ENCODE assay signal across 1 cellular context in genomic region chr4:74320559-74321118, GRCh38.
TF ChIP-seq lines count a peak whose summit lies in the region.

No MANE protein-coding gene starts in this region.

TF ChIP-seq in K562, 482 proteins besides CTCF, POLR2A, EP300 and RAD21 (continues in another document):
- no peak for TF ChIP-seq NCOA4 (IDR thresholded peaks at IDR 0.05; ENCODE audit: partially characterized antibody)
- TF ChIP-seq YBX1 (IDR thresholded peaks at IDR 0.05) = no peak
- no peak for TF ChIP-seq COPS2 (conservative IDR thresholded peaks at IDR 0.05)
- no peak for TF ChIP-seq ZNF561 (CRISPR knock-in tag; conservative IDR thresholded peaks at IDR 0.05)
- peak; percentile 87 for TF ChIP-seq ARID3A (IDR thresholded peaks at IDR 0.05; ENCODE audit: borderline replicate concordance, low read depth, low read length)
- TF ChIP-seq FOXP1 (CRISPR knock-in tag; IDR thresholded peaks at IDR 0.05) = no peak
- no peak for TF ChIP-seq MIER1 (IDR thresholded peaks at IDR 0.05; ENCODE audit: low read depth)
- no peak for TF ChIP-seq RFX1 (IDR thresholded peaks at IDR 0.05)
- TF ChIP-seq POU5F1 (IDR thresholded peaks at IDR 0.05; ENCODE audit: borderline replicate concordance, low read depth, low read length, partially characterized antibody) = no peak
- no peak for TF ChIP-seq NR2C1 (IDR thresholded peaks at IDR 0.05)
- TF ChIP-seq NR2C1 (tag; IDR thresholded peaks at IDR 0.05) = no peak
- no peak for TF ChIP-seq KAT2B (IDR thresholded peaks at IDR 0.05; ENCODE audit: low read depth, low read length)
- TF ChIP-seq CEBPG (CRISPR knock-in tag; IDR thresholded peaks at IDR 0.05) = no peak
- TF ChIP-seq CEBPG (tag; conservative IDR thresholded peaks at IDR 0.05 in 1 of 2, IDR thresholded peaks at IDR 0.05 in 1 of 2) = no peak
- no peak for TF ChIP-seq BRD4 (IDR thresholded peaks at IDR 0.05)
- TF ChIP-seq ZEB2 (IDR thresholded peaks at IDR 0.05) = 0 out of 2 replicates have a peak, but pooled peaks have one; percentile 32
- TF ChIP-seq EGR1 (conservative IDR thresholded peaks at IDR 0.05) = no peak
- TF ChIP-seq KLF10 (CRISPR knock-in tag; IDR thresholded peaks at IDR 0.05) = no peak
- no peak for TF ChIP-seq CBFA2T2 (conservative IDR thresholded peaks at IDR 0.05)
- TF ChIP-seq CBFB (CRISPR knock-in tag; IDR thresholded peaks at IDR 0.05) = no peak
- TF ChIP-seq TFAP4 (CRISPR knock-in tag; IDR thresholded peaks at IDR 0.05; ENCODE audit: borderline replicate concordance) = peak; percentile 30; the same call in 1 of the 2 replicates
- TF ChIP-seq SMC3 (conservative IDR thresholded peaks at IDR 0.05; ENCODE audit: insufficient read depth, low read depth, low read length) = 0 out of 2 replicates have a peak, but pooled peaks have one; percentile 25
- TF ChIP-seq SRF (CRISPR knock-in tag; IDR thresholded peaks at IDR 0.05) = peak in 1 of 2 experiments; percentile 59; a peak in 1 of 4 replicates
- TF ChIP-seq, protein P1, sequence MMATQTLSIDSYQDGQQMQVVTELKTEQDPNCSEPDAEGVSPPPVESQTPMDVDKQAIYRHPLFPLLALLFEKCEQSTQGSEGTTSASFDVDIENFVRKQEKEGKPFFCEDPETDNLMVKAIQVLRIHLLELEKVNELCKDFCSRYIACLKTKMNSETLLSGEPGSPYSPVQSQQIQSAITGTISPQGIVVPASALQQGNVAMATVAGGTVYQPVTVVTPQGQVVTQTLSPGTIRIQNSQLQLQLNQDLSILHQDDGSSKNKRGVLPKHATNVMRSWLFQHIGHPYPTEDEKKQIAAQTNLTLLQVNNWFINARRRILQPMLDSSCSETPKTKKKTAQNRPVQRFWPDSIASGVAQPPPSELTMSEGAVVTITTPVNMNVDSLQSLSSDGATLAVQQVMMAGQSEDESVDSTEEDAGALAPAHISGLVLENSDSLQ (IDR thresholded peaks at IDR 0.05) = 0 out of 2 replicates have a peak, but pooled peaks have one; percentile 26
- no peak for TF ChIP-seq ZNF280A (IDR thresholded peaks at IDR 0.05; ENCODE audit: low read depth, partially characterized antibody)
- no peak for TF ChIP-seq SPI1 (IDR thresholded peaks at IDR 0.05; ENCODE audit: borderline replicate concordance, low read depth, low read length)
- TF ChIP-seq NUFIP1 (IDR thresholded peaks at IDR 0.05; ENCODE audit: partially characterized antibody) = no peak
- TF ChIP-seq FOXK2 (conservative IDR thresholded peaks at IDR 0.05 in 1 of 2, IDR thresholded peaks at IDR 0.05 in 1 of 2; ENCODE audit: low read depth in 2 of 2) = no peak
- no peak for TF ChIP-seq ZBTB9 (CRISPR knock-in tag; IDR thresholded peaks at IDR 0.05)
- TF ChIP-seq TEAD4 (IDR thresholded peaks at IDR 0.05; ENCODE audit: low read length) = peak; percentile 43; the same call in 1 of the 2 replicates
- TF ChIP-seq TEAD4 (CRISPR knock-in tag; IDR thresholded peaks at IDR 0.05; ENCODE audit: borderline replicate concordance) = no peak
- peak; percentile 80 for TF ChIP-seq LEF1 (IDR thresholded peaks at IDR 0.05)
- TF ChIP-seq GATA2 (CRISPR knock-in tag; IDR thresholded peaks at IDR 0.05) = peak; percentile 81
- peak; percentile 53 for TF ChIP-seq CC2D1A (IDR thresholded peaks at IDR 0.05)
- TF ChIP-seq IRF9 (tag; IDR thresholded peaks at IDR 0.05) = no peak
- TF ChIP-seq NR2C2 (CRISPR knock-in tag; IDR thresholded peaks at IDR 0.05) = no peak
- no peak for TF ChIP-seq NR2C2 (tag; IDR thresholded peaks at IDR 0.05)
- no peak for TF ChIP-seq THRB (CRISPR knock-in tag; conservative IDR thresholded peaks at IDR 0.05)
- no peak for TF ChIP-seq HDAC3 (IDR thresholded peaks at IDR 0.05; ENCODE audit: borderline replicate concordance, partially characterized antibody)
- TF ChIP-seq TGIF2 (CRISPR knock-in tag; IDR thresholded peaks at IDR 0.05) = no peak
- no peak for TF ChIP-seq RFX7 (CRISPR knock-in tag; IDR thresholded peaks at IDR 0.05)
- no peak for TF ChIP-seq MXI1 (IDR thresholded peaks at IDR 0.05; ENCODE audit: low read depth, low read length)
- 0 out of 2 replicates have a peak, but pooled peaks have one; percentile 7 for TF ChIP-seq JUND (IDR thresholded peaks at IDR 0.05; ENCODE audit: borderline replicate concordance, low read depth, low read length)
- no peak for TF ChIP-seq JUND (tag; IDR thresholded peaks at IDR 0.05; ENCODE audit: borderline replicate concordance, low read depth, low read length)
- no peak for TF ChIP-seq ZNF740 (CRISPR knock-in tag; IDR thresholded peaks at IDR 0.05)
- no peak for TF ChIP-seq ZNF740 (tag; IDR thresholded peaks at IDR 0.05)
- no peak for TF ChIP-seq PBX2 (CRISPR knock-in tag; IDR thresholded peaks at IDR 0.05; ENCODE audit: low read depth)
- TF ChIP-seq PBX2 (tag; conservative IDR thresholded peaks at IDR 0.05; ENCODE audit: low read depth) = peak; percentile 50
- TF ChIP-seq ERF (CRISPR knock-in tag; IDR thresholded peaks at IDR 0.05) = no peak
- no peak for TF ChIP-seq NFRKB (IDR thresholded peaks at IDR 0.05; ENCODE audit: low read depth)
- no peak for TF ChIP-seq ZBTB34 (CRISPR knock-in tag; IDR thresholded peaks at IDR 0.05)
- TF ChIP-seq CCNT2 (IDR thresholded peaks at IDR 0.05; ENCODE audit: borderline replicate concordance, extremely low read depth, insufficient read length, low read depth, low read length) = no peak
- TF ChIP-seq MEIS2 (IDR thresholded peaks at IDR 0.05; ENCODE audit: partially characterized antibody) = peak; percentile 30
- no peak for TF ChIP-seq MYBL2 (IDR thresholded peaks at IDR 0.05; ENCODE audit: low read depth)
- TF ChIP-seq MYBL2 (CRISPR knock-in tag; IDR thresholded peaks at IDR 0.05; ENCODE audit: borderline replicate concordance) = no peak
- TF ChIP-seq SMARCE1 (IDR thresholded peaks at IDR 0.05) = no peak
- TF ChIP-seq TAL1 (IDR thresholded peaks at IDR 0.05) = no peak
- no peak for TF ChIP-seq ZNF780A (CRISPR knock-in tag; IDR thresholded peaks at IDR 0.05)
- TF ChIP-seq DACH1 (IDR thresholded peaks at IDR 0.05; ENCODE audit: partially characterized antibody) = no peak
- no peak for TF ChIP-seq MED1 (CRISPR knock-in tag; IDR thresholded peaks at IDR 0.05; ENCODE audit: borderline replicate concordance)
